ENCODE assay signal across 8 cellular contexts in the genomic region with DNA sequence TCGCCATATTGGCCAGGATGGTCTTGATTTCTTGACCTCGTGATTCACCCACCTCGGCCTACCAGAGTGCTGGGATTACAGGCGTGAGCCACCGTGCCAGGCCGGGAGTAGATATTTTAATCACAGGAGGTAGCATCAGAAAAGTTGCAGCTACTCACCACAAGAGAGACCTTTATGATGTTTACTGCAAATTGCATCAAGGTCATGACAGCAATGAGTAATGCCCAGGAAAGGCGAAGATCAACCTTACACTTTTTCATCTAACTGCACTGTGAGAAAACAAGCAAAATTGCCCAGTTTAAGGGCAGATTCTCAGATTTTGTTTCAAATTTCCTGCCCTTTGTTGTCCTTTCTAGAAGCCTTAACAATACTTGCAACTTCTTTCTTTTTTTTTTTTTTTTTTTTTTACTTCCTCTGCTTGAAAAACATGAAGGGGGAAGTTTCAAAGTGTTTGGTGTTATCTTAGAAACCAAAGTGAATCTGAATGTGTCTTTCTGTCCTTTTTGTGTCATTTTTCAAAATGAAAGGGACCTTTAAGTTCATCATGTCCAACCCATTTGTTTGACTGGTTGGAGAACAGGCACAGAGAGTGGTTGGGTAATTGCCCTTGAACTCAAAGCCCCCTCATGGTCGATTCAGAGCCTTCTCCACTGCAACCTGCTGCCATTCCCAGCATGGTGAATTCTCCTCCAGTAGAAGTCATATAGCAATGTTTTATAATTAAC. TPM values are rescaled to one million over a fixed set of nuclear protein-coding genes. Genes with fewer than 3 reads are reported as not detected.
A peak's percentile ranks its signal among the peaks of the same experiment; 100 is the strongest.
DNase-seq lines count a peak whose midpoint lies in the region; ATAC-seq, FAIRE-seq and TF ChIP-seq lines count a peak whose summit lies in the region.

No MANE protein-coding gene starts in this region.

- ATAC-seq in GM21528 (IDR thresholded peaks at IDR 0.05; ENCODE audit: low FRiP score, unreplicated experiment) (no peak), HG03135 (IDR thresholded peaks at IDR 0.05; ENCODE audit: unreplicated experiment) (no peak), HG02981 (IDR thresholded peaks at IDR 0.05; ENCODE audit: unreplicated experiment) (no peak)

- no peaks in the 10 kb centered on the region for H3K27me3 ChIP-seq in small intestine (ENCODE audit: control insufficient read depth in 2 of 2, insufficient read depth in 2 of 2, low read length in 2 of 2)

- WGBS in small intestine, 3 donors, result 50 to 65% (median 53%) methylated on average over 8 of the region's 8 CpGs

- no peak for FAIRE-seq in small intestine (lab: Jason Lieb, UNC)

- no peaks in the 10 kb centered on the region for H3K9me3 ChIP-seq in small intestine (ENCODE audit: control insufficient read depth, low read depth)

- H3K27ac ChIP-seq in small intestine (ENCODE audit: low read depth in 1 of 2, low read length in 1 of 2), result peak overlapping the region; percentile 55 to 92

- TF ChIP-seq CTCF in choroid plexus epithelial cell (conservative IDR thresholded peaks at IDR 0.05; ENCODE audit: low read depth, low read length), result no peak

- H3K4me3 ChIP-seq in choroid plexus epithelial cell (ENCODE audit: low read depth, low read length) (no peak overlapping the region), small intestine (ENCODE audit: low read depth in 1 of 2, low read length in 2 of 2) (no peak overlapping the region)

- no peaks in the 10 kb centered on the region for H3K36me3 ChIP-seq in small intestine (ENCODE audit: control insufficient read depth in 2 of 2, insufficient read depth in 2 of 2, low read length in 2 of 2)

- H3K4me1 ChIP-seq in small intestine (ENCODE audit: control insufficient read depth in 2 of 2, insufficient read depth in 1 of 2, low read depth in 1 of 2, low read length in 1 of 2), result peaks cover 3 to 24% of the 10 kb centered on the region in 2 donors

- peak; percentile 87 for DNase-seq in HCEC 1CT
- DNase-seq in SW480 (ENCODE audit: low spot score), result peak; percentile 66
- peak; percentile 93 for DNase-seq in choroid plexus epithelial cell (ENCODE audit: low read depth)
- peak; percentile 46 for DNase-seq in small intestine
- DNase-seq in NCI-H446 (lab: John Stamatoyannopoulos, UW), result no peak

RNA-seq across cellular contexts. Expression of gene TGFBR2, which starts 25.0 kb away (rescaled TPM):
- 10 to 100 TPM in 2 of 3 donors, 1 to 10 TPM in 1; 6.0 to 77.5 (median 13.5) TPM for polyA plus RNA-seq in small intestine

Comparison
In these comparisons a context has a peak if more than half of its experiments do, and no peak if none do; other contexts are left out.
1. DNase-seq: peak in HCEC 1CT (single experiment), SW480 (single experiment), choroid plexus epithelial cell (single experiment) and small intestine (single experiment); none in NCI-H446 (0 of 2).